In genomic region chr10:51860257-51860656, GRCh38 we compare ENCODE assay signal across 8 cellular contexts.
A peak's percentile ranks its signal among the peaks of the same experiment; 100 is the strongest.
DNase-seq lines count a peak whose midpoint lies in the region; ATAC-seq, FAIRE-seq and TF ChIP-seq lines count a peak whose summit lies in the region.

No MANE protein-coding gene starts in this region.

- BruUV-seq in HepG2 (replicated peaks; lab: Mats Ljungman, UMichigan) = no TSS peak

- no peak overlapping the region for H3K4me3 Mint-ChIP-seq in mesothelial cell of epicardium
- no peak overlapping the region for H3K4me3 Mint-ChIP-seq in activated T-cell treated with anti-CD3 and anti-CD28 coated beads, Interleukin-2, amount 50 U/mL, for 24 hours
- H3K4me3 Mint-ChIP-seq in activated CD8-positive, alpha-beta T cell treated with anti-CD3 and anti-CD28 coated beads, Interleukin-2, amount 10 ng/mL, durations not matched to agents 7 days and 5 days = no peak overlapping the region

- H3K4me2 ChIP-seq in HepG2 (ENCODE audit: low read depth, low read length) = no peak overlapping the region

- POLR2A ChIA-PET in HepG2 (lab: Yijun Ruan, JAX) = no interaction called here
- POLR2A ChIA-PET in activated CD8-positive, alpha-beta T cell treated with anti-CD3 and anti-CD28 coated beads, Interleukin-2, amount 10 ng/mL, durations not matched to agents 7 days and 5 days (lab: Charles Lee) = no interaction called here

- H3K4me1 ChIP-seq in HepG2 (ENCODE audit: insufficient read depth, low read length) = no peaks in the 10 kb centered on the region

- CTCF ChIA-PET in HepG2 (lab: Yijun Ruan, JAX; ENCODE audit: low intra/inter-chr PET ratio, low total read pairs) = no interaction called here
- CTCF ChIA-PET in activated CD8-positive, alpha-beta T cell treated with anti-CD3 and anti-CD28 coated beads, Interleukin-2, amount 10 ng/mL, durations not matched to agents 7 days and 5 days (lab: Charles Lee) = no interaction called here

- TF ChIP-seq CTCF in HepG2 (CRISPR knock-in tag; IDR thresholded peaks at IDR 0.05) = no peak
- no peak for TF ChIP-seq CTCF in mesothelial cell of epicardium (IDR thresholded peaks at IDR 0.05; ENCODE audit: unreplicated experiment)

- no peak overlapping the region for H3K27ac ChIP-seq in HepG2 (ENCODE audit: extremely low read length, insufficient read depth, low read length)

- DNase-seq in GM03348 (ENCODE audit: low spot score) (peak; percentile 19), UCSD-AML1 (lab: John Stamatoyannopoulos, UW; ENCODE audit: unreplicated experiment) (peak; percentile 2), HepG2 (ENCODE audit: low spot score) (no peak), NCI-H1092 (lab: John Stamatoyannopoulos, UW) (no peak), mesothelial cell of epicardium (ENCODE audit: low spot score in 2 of 2, unreplicated experiment in 2 of 2) (no peak)
- DNase-seq in activated T-cell treated with anti-CD3 and anti-CD28 coated beads, Interleukin-2, amount 50 U/mL, for 24 hours = no peak
- DNase-seq in activated CD8-positive, alpha-beta T cell treated with anti-CD3 and anti-CD28 coated beads, Interleukin-2, amount 10 ng/mL, durations not matched to agents 7 days and 5 days = no peak

- H3K9me3 Mint-ChIP-seq in mesothelial cell of epicardium = peaks cover 9% of the 10 kb centered on the region
- no peaks in the 10 kb centered on the region for H3K9me3 Mint-ChIP-seq in activated T-cell treated with anti-CD3 and anti-CD28 coated beads, Interleukin-2, amount 50 U/mL, for 24 hours
- H3K9me3 Mint-ChIP-seq in activated CD8-positive, alpha-beta T cell treated with anti-CD3 and anti-CD28 coated beads, Interleukin-2, amount 10 ng/mL, durations not matched to agents 7 days and 5 days (ENCODE audit: insufficient read depth) = no peaks in the 10 kb centered on the region

- no peak for TF ChIP-seq EP300 in HepG2 (IDR thresholded peaks at IDR 0.05; ENCODE audit: low read depth in 2 of 2, low read length in 2 of 2)
- TF ChIP-seq EP300 in HepG2 (CRISPR knock-in tag; IDR thresholded peaks at IDR 0.05; ENCODE audit: borderline replicate concordance) = no peak

- intact Hi-C loops in HepG2 (cut with micrococcal nuclease; ENCODE audit: unreplicated experiment) = no loop called here

- H3K27me3 Mint-ChIP-seq in mesothelial cell of epicardium (ENCODE audit: low read depth) = no peaks in the 10 kb centered on the region
- H3K27me3 Mint-ChIP-seq in activated T-cell treated with anti-CD3 and anti-CD28 coated beads, Interleukin-2, amount 50 U/mL, for 24 hours = peaks cover 5% of the 10 kb centered on the region
- no peaks in the 10 kb centered on the region for H3K27me3 Mint-ChIP-seq in activated CD8-positive, alpha-beta T cell treated with anti-CD3 and anti-CD28 coated beads, Interleukin-2, amount 10 ng/mL, durations not matched to agents 7 days and 5 days (ENCODE audit: low read depth)

- in situ Hi-C loops in HepG2 (cut with HindIII; ENCODE audit: extremely low pct_ligation_motif_present, low pct_unique_long_range_greater_than_20kb) = no loop called here

- no peak for FAIRE-seq in HepG2 (lab: Jason Lieb, UNC)

- no peak overlapping the region for H2AFZ ChIP-seq in HepG2 (ENCODE audit: low read length)

- WGBS in HepG2 (ENCODE audit: low lambda C conversion rate) = 2% methylated on average over 4 of the region's 4 CpGs

- H3K9ac ChIP-seq in HepG2 (ENCODE audit: insufficient read depth, low read depth, low read length) = no peak overlapping the region

- H3K9me3 ChIP-seq in HepG2 (ENCODE audit: low read length) = no peaks in the 10 kb centered on the region

- H3K79me2 ChIP-seq in HepG2 (ENCODE audit: insufficient read depth, low read length) = no peaks in the 10 kb centered on the region

- peaks cover 2% of the 10 kb centered on the region for H3K36me3 Mint-ChIP-seq in mesothelial cell of epicardium
- no peaks in the 10 kb centered on the region for H3K36me3 Mint-ChIP-seq in activated T-cell treated with anti-CD3 and anti-CD28 coated beads, Interleukin-2, amount 50 U/mL, for 24 hours (ENCODE audit: low read depth)
- no peaks in the 10 kb centered on the region for H3K36me3 Mint-ChIP-seq in activated CD8-positive, alpha-beta T cell treated with anti-CD3 and anti-CD28 coated beads, Interleukin-2, amount 10 ng/mL, durations not matched to agents 7 days and 5 days (ENCODE audit: low read depth)

- ATAC-seq in HG02642 (IDR thresholded peaks at IDR 0.05; ENCODE audit: poor library complexity, unreplicated experiment) = peak; percentile 65
- ATAC-seq in HepG2 = no peak
- no peak for ATAC-seq in activated CD8-positive, alpha-beta T cell treated with anti-CD3 and anti-CD28 coated beads, Interleukin-2, amount 10 ng/mL, durations not matched to agents 7 days and 5 days

- no peak for TF ChIP-seq RAD21 in HepG2 (CRISPR knock-in tag; IDR thresholded peaks at IDR 0.05)

- no peak overlapping the region for H3K27ac Mint-ChIP-seq in mesothelial cell of epicardium
- no peak overlapping the region for H3K27ac Mint-ChIP-seq in activated T-cell treated with anti-CD3 and anti-CD28 coated beads, Interleukin-2, amount 50 U/mL, for 24 hours
- H3K27ac Mint-ChIP-seq in activated CD8-positive, alpha-beta T cell treated with anti-CD3 and anti-CD28 coated beads, Interleukin-2, amount 10 ng/mL, durations not matched to agents 7 days and 5 days = no peak overlapping the region

- H3K27me3 ChIP-seq in HepG2 (ENCODE audit: control insufficient read depth in 1 of 2, insufficient read depth in 2 of 2, low read length in 2 of 2) = no peaks in the 10 kb centered on the region

- no peaks in the 10 kb centered on the region for H4K20me1 ChIP-seq in HepG2 (ENCODE audit: insufficient read depth, low read length)

- H3K36me3 ChIP-seq in HepG2 (replicated peaks in 1 of 2; ENCODE audit: control insufficient read depth in 1 of 2, insufficient read depth in 2 of 2, low read length in 2 of 2) = no peaks in the 10 kb centered on the region

- no peaks in the 10 kb centered on the region for H3K4me1 Mint-ChIP-seq in mesothelial cell of epicardium
- H3K4me1 Mint-ChIP-seq in activated T-cell treated with anti-CD3 and anti-CD28 coated beads, Interleukin-2, amount 50 U/mL, for 24 hours (ENCODE audit: low read depth) = no peaks in the 10 kb centered on the region
- no peaks in the 10 kb centered on the region for H3K4me1 Mint-ChIP-seq in activated CD8-positive, alpha-beta T cell treated with anti-CD3 and anti-CD28 coated beads, Interleukin-2, amount 10 ng/mL, durations not matched to agents 7 days and 5 days (ENCODE audit: low read depth)

- TF ChIP-seq POLR2A in HepG2 (IDR thresholded peaks at IDR 0.05; ENCODE audit: insufficient read depth in 1 of 2, low read depth in 2 of 2, low read length in 2 of 2) = no peak

- no peak overlapping the region for H3K4me3 ChIP-seq in HepG2 (replicated peaks in 1 of 3; ENCODE audit: insufficient read depth in 1 of 3, low read depth in 2 of 3, low read length in 3 of 3)

TF ChIP-seq in HepG2, 621 proteins besides CTCF, POLR2A, EP300 and RAD21:
- TF ChIP-seq ZFP90 (CRISPR knock-in tag; IDR thresholded peaks at IDR 0.05; ENCODE audit: borderline replicate concordance) (no peak), MAFF (IDR thresholded peaks at IDR 0.05; ENCODE audit: low read depth, low read length) (peak; percentile 57), MAFK (conservative IDR thresholded peaks at IDR 0.05 in 1 of 2, IDR thresholded peaks at IDR 0.05 in 1 of 2; ENCODE audit: low read length in 2 of 2) (peak; percentile 61)

Comparison
In these comparisons a context has a peak if more than half of its experiments do, and no peak if none do; other contexts are left out.
1. DNase-seq: peak in GM03348 (single experiment) and UCSD-AML1 (single experiment); none in HepG2 (single experiment), NCI-H1092 (single experiment), mesothelial cell of epicardium (0 of 2), activated T-cell treated with anti-CD3 and anti-CD28 coated beads, Interleukin-2, amount 50 U/mL, for 24 hours (single experiment) and activated CD8-positive, alpha-beta T cell treated with anti-CD3 and anti-CD28 coated beads, Interleukin-2, amount 10 ng/mL, durations not matched to agents 7 days and 5 days (single experiment).